Comparison of ENCODE assay signal across 1 cellular context in the genomic region with DNA sequence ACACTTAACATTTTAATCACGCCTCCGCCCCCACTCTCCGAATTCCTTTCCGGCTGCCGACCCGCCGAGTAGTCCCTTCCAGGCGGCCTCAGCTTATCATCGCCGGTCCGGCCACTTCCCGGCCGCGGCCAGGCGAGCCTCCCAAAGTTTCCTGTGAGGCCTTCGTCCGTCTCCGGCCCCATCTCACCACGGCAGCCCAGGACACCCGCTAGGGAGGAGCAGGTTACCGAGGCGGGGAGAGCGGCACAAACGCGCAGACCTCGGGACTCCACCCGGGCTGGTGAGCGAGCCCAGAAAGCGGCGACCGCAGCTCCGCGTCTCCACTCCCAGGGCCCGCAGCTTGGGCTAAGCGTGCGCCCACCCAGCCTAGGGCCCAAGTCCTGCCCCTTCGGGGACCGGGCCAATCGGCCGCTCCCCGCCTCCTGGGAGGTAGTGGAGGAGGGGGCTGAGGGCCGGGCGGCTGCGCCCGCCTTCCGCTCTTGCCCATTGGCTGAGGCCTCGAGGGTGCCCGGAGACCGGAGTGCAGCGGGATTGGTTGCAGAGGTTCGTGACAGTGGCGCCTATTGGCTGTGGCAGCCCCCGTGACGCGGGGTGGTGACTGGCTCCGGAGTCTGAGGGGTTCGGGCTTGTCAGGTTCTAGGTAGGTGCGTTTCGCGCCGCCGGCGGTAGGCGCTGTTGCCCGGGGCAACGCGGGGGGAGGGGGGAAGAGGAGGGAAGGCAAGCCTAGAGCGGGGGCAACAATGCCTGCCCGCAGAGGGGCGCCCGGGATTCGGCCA.
A peak's percentile ranks its signal among the peaks of the same experiment; 100 is the strongest.
TF ChIP-seq lines count a peak whose summit lies in the region.

No MANE protein-coding gene starts in this region.

TF ChIP-seq in K562, 482 proteins besides CTCF, POLR2A, EP300 and RAD21 (continued from another document and continues in another):
- TF ChIP-seq ZHX1 (conservative IDR thresholded peaks at IDR 0.05; ENCODE audit: low read length) (no peak; the same call in 1 of the 2 replicates), HMGN3 (IDR thresholded peaks at IDR 0.05; ENCODE audit: borderline replicate concordance, extremely low read depth, insufficient read length, low read depth, low read length) (peak; percentile 90), CCAR2 (IDR thresholded peaks at IDR 0.05; ENCODE audit: low read depth, low read length) (no peak), ZNF324 (CRISPR knock-in tag; IDR thresholded peaks at IDR 0.05) (no peak), ZNF174 (CRISPR knock-in tag; IDR thresholded peaks at IDR 0.05) (no peak), SIN3A (IDR thresholded peaks at IDR 0.05; ENCODE audit: borderline replicate concordance in 2 of 2, control insufficient read depth in 1 of 2, low read depth in 2 of 2, low read length in 2 of 2) (no peak), EGR1 (conservative IDR thresholded peaks at IDR 0.05) (peak; percentile 75), ZSCAN32 (CRISPR knock-in tag; IDR thresholded peaks at IDR 0.05) (no peak), SMAD3 (CRISPR knock-in tag; conservative IDR thresholded peaks at IDR 0.05) (peak; percentile 16; the same call in 1 of the 2 replicates), TCF7L2 (IDR thresholded peaks at IDR 0.05; ENCODE audit: low read depth, low read length) (no peak), ZZZ3 (IDR thresholded peaks at IDR 0.05) (no peak), ZNF24 (IDR thresholded peaks at IDR 0.05) (no peak; the same call in 1 of the 2 replicates), NFE2 (IDR thresholded peaks at IDR 0.05; ENCODE audit: low read depth) (no peak), ZBTB5 (IDR thresholded peaks at IDR 0.05) (no peak), L3MBTL2 (IDR thresholded peaks at IDR 0.05) (peak; percentile 58), MCM7 (IDR thresholded peaks at IDR 0.05) (no peak), MEF2D (tag; conservative IDR thresholded peaks at IDR 0.05; ENCODE audit: low read depth) (no peak), ETV6 (IDR thresholded peaks at IDR 0.05; ENCODE audit: borderline replicate concordance in 1 of 2, low read depth in 2 of 2, low read length in 1 of 2) (no peak), ETV6 (CRISPR knock-in tag; IDR thresholded peaks at IDR 0.05; ENCODE audit: borderline replicate concordance) (peak; percentile 53; the same call in 1 of the 2 replicates), NUFIP1 (IDR thresholded peaks at IDR 0.05; ENCODE audit: partially characterized antibody) (peak; percentile 58), KHSRP (IDR thresholded peaks at IDR 0.05) (no peak), NR4A1 (CRISPR knock-in tag; IDR thresholded peaks at IDR 0.05) (no peak), NR4A1 (tag; IDR thresholded peaks at IDR 0.05) (peak; percentile 57; the same call in 1 of the 2 replicates), SRSF3 (IDR thresholded peaks at IDR 0.05; ENCODE audit: insufficient read depth, low read length) (no peak), EHMT2 (IDR thresholded peaks at IDR 0.05) (no peak), ZNF217 (CRISPR knock-in tag; IDR thresholded peaks at IDR 0.05) (no peak), NONO (IDR thresholded peaks at IDR 0.05; ENCODE audit: low read depth in 2 of 2, low read length in 1 of 2) (peak; percentile 55 to 88; a peak in 3 of 4 replicates), THRAP3 (IDR thresholded peaks at IDR 0.05; ENCODE audit: borderline replicate concordance) (no peak), SREBF1 (IDR thresholded peaks at IDR 0.05; ENCODE audit: borderline replicate concordance, low read depth, low read length) (no peak), HMBOX1 (IDR thresholded peaks at IDR 0.05) (no peak), CBX5 (IDR thresholded peaks at IDR 0.05; ENCODE audit: borderline replicate concordance, low read depth) (no peak), USF2 (CRISPR knock-in tag; IDR thresholded peaks at IDR 0.05) (peak; percentile 95), CCNT2 (IDR thresholded peaks at IDR 0.05; ENCODE audit: borderline replicate concordance, extremely low read depth, insufficient read length, low read depth, low read length) (peak; percentile 78)
- TF ChIP-seq, protein P1, sequence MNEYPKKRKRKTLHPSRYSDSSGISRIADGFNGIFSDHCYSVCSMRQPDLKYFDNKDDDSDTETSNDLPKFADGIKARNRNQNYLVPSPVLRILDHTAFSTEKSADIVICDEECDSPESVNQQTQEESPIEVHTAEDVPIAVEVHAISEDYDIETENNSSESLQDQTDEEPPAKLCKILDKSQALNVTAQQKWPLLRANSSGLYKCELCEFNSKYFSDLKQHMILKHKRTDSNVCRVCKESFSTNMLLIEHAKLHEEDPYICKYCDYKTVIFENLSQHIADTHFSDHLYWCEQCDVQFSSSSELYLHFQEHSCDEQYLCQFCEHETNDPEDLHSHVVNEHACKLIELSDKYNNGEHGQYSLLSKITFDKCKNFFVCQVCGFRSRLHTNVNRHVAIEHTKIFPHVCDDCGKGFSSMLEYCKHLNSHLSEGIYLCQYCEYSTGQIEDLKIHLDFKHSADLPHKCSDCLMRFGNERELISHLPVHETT (CRISPR knock-in tag; conservative IDR thresholded peaks at IDR 0.05 in 1 of 2, IDR thresholded peaks at IDR 0.05 in 1 of 2): no peak; a peak in 2 of 4 replicates
- TF ChIP-seq, protein P2, sequence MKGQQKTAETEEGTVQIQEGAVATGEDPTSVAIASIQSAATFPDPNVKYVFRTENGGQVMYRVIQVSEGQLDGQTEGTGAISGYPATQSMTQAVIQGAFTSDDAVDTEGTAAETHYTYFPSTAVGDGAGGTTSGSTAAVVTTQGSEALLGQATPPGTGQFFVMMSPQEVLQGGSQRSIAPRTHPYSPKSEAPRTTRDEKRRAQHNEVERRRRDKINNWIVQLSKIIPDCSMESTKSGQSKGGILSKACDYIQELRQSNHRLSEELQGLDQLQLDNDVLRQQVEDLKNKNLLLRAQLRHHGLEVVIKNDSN (CRISPR knock-in tag; IDR thresholded peaks at IDR 0.05): peak; percentile 97
- TF ChIP-seq, protein P3, sequence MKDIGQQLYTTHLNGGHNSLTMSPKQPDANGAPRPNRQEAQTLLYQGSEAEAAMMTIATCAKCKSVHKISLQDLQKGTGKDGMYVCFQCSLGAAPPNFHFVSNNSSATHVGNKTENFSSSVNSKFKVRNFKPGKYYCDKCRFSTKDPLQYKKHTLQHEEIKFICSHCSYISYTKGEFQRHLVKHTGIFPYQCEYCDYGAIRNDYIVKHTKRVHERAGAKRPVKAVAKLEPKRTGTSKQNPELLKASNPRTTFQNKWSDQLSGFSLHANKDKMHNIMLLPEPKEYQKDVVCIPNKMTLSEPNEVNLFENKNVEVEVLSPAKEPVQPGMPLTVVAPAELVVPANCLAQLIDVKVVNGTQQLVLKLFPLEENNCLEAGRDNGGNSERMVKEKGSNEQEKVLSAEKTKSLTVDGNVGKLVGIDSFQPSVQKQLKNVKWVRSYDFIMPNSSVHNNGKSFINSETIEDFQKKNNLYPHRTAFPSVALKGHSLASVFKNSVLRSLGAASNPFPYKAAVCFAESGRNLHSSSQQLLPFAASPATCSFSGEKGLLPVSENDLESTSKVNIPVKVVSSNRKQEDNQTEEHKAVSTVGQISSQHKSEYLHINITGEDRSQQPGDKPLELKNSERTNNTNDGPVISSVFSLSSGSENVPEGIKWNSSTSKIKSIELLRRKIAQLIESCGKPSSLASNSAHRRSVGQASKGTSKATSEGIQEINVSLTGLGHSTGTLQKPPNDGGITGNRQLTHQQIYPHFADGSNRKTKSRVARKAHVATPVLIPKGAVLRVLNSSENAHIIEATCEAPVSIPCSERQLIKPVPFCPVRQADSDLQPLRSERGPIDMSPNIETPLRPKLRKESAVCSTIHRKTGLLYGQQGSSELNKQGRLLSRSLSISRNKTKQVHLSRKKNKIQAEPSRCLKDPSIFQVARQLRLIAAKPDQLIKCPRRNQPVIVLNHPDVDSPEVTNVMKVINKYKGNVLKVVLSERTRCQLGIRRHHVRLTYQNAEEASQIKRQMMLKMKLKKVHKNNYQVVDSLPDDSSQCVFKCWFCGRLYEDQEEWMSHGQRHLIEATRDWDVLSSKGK (CRISPR knock-in tag; IDR thresholded peaks at IDR 0.05): no peak
- TF ChIP-seq, protein P4, sequence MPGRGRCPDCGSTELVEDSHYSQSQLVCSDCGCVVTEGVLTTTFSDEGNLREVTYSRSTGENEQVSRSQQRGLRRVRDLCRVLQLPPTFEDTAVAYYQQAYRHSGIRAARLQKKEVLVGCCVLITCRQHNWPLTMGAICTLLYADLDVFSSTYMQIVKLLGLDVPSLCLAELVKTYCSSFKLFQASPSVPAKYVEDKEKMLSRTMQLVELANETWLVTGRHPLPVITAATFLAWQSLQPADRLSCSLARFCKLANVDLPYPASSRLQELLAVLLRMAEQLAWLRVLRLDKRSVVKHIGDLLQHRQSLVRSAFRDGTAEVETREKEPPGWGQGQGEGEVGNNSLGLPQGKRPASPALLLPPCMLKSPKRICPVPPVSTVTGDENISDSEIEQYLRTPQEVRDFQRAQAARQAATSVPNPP (IDR thresholded peaks at IDR 0.05; ENCODE audit: borderline replicate concordance, insufficient read depth, insufficient read length): no peak
- TF ChIP-seq, protein P5, sequence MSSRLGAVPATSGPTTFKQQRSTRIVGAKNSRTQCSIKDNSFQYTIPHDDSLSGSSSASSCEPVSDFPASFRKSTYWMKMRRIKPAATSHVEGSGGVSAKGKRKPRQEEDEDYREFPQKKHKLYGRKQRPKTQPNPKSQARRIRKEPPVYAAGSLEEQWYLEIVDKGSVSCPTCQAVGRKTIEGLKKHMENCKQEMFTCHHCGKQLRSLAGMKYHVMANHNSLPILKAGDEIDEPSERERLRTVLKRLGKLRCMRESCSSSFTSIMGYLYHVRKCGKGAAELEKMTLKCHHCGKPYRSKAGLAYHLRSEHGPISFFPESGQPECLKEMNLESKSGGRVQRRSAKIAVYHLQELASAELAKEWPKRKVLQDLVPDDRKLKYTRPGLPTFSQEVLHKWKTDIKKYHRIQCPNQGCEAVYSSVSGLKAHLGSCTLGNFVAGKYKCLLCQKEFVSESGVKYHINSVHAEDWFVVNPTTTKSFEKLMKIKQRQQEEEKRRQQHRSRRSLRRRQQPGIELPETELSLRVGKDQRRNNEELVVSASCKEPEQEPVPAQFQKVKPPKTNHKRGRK (tag; IDR thresholded peaks at IDR 0.05): no peak
- TF ChIP-seq, protein P6, sequence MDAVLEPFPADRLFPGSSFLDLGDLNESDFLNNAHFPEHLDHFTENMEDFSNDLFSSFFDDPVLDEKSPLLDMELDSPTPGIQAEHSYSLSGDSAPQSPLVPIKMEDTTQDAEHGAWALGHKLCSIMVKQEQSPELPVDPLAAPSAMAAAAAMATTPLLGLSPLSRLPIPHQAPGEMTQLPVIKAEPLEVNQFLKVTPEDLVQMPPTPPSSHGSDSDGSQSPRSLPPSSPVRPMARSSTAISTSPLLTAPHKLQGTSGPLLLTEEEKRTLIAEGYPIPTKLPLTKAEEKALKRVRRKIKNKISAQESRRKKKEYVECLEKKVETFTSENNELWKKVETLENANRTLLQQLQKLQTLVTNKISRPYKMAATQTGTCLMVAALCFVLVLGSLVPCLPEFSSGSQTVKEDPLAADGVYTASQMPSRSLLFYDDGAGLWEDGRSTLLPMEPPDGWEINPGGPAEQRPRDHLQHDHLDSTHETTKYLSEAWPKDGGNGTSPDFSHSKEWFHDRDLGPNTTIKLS (IDR thresholded peaks at IDR 0.05; ENCODE audit: borderline replicate concordance, low read depth): peak; percentile 99
- TF ChIP-seq, protein P7, sequence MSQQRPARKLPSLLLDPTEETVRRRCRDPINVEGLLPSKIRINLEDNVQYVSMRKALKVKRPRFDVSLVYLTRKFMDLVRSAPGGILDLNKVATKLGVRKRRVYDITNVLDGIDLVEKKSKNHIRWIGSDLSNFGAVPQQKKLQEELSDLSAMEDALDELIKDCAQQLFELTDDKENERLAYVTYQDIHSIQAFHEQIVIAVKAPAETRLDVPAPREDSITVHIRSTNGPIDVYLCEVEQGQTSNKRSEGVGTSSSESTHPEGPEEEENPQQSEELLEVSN (IDR thresholded peaks at IDR 0.05; ENCODE audit: borderline replicate concordance in 1 of 2, extremely low read depth in 1 of 2, insufficient read depth in 1 of 2, insufficient read length in 1 of 2, low read depth in 1 of 2, low read length in 1 of 2, poor library complexity in 1 of 2, severe bottlenecking in 1 of 2): no peak
